ENCODE assay signal across 8 cellular contexts in genomic region chr9:70924905-70925547, GRCh38.
DNase-seq lines count a peak whose midpoint lies in the region; ATAC-seq and TF ChIP-seq lines count a peak whose summit lies in the region.

No MANE protein-coding gene starts in this region.

- DNase-seq in DMS53 treated with DMSO at 0.1 percent for 48 hours (lab: John Stamatoyannopoulos, UW; ENCODE audit: unreplicated experiment) (peak; percentile 72), NCI-H2196 (lab: John Stamatoyannopoulos, UW; ENCODE audit: unreplicated experiment) (peak; percentile 48), adrenal gland (peak; percentile 26 to 83 (median 49)), right atrium auricular region (ENCODE audit: low spot score) (no peak), gastrocnemius medialis (peak; percentile 2 to 26)
- no peak for DNase-seq in NK-92 treated with Interleukin-12 subunit alpha and Interleukin-12 subunit beta, amount 100 ng/mL, for 24 hours (lab: John Stamatoyannopoulos, UW)

- H3K36me3 ChIP-seq in adrenal gland (replicated peaks in 1 of 2) (no peaks in the 10 kb centered on the region), right atrium auricular region (no peaks in the 10 kb centered on the region), gastrocnemius medialis (no peaks in the 10 kb centered on the region)

- H3K4me1 ChIP-seq in adrenal gland (replicated peaks in 1 of 2) (peaks cover 0 to 9% of the 10 kb centered on the region in 2 donors), right atrium auricular region (peaks cover 0 to 3% of the 10 kb centered on the region in 2 donors), gastrocnemius medialis (peaks cover 0 to 4% of the 10 kb centered on the region in 2 donors)

- in situ Hi-C loops in gastrocnemius medialis (cut with MboI; ENCODE audit: low sequenced_read_pairs in 4 of 4) = no loop called here

- no peaks in the 10 kb centered on the region for H3K27me3 ChIP-seq in adrenal gland
- no peaks in the 10 kb centered on the region for H3K27me3 ChIP-seq in right atrium auricular region
- H3K27me3 ChIP-seq in gastrocnemius medialis = no peaks in the 10 kb centered on the region

- H3K4me3 ChIP-seq in adrenal gland (peak overlapping the region in 1 of 4 donors; percentile 39), right atrium auricular region (no peak overlapping the region), gastrocnemius medialis (peak overlapping the region in 1 of 4 donors; percentile 30)

- H3K27ac ChIP-seq in adrenal gland (peak overlapping the region in 2 of 5 donors; percentile 35 to 42), right atrium auricular region (peak overlapping the region in 1 of 2 donors; percentile 4), gastrocnemius medialis (no peak overlapping the region)

- 9 to 16% (median 10%) methylated on average over 9 of the region's 9 CpGs for WGBS in adrenal gland, 4 donors

- H3K9me3 ChIP-seq in adrenal gland (replicated peaks in 1 of 3) (no peaks in the 10 kb centered on the region), right atrium auricular region (no peaks in the 10 kb centered on the region), gastrocnemius medialis (no peaks in the 10 kb centered on the region)

- TF ChIP-seq POLR2A in adrenal gland (IDR thresholded peaks at IDR 0.05) = no peak
- TF ChIP-seq POLR2A in gastrocnemius medialis (IDR thresholded peaks at IDR 0.05) = no peak

- TF ChIP-seq CTCF in adrenal gland (IDR thresholded peaks at IDR 0.05) (peak; percentile 53 to 89 (median 78)), right atrium auricular region (IDR thresholded peaks at IDR 0.05) (peak; percentile 67 to 81), gastrocnemius medialis (IDR thresholded peaks at IDR 0.05 in 4 of 5, conservative IDR thresholded peaks at IDR 0.05 in 1 of 5) (peak in 4 of 5 experiments; percentile 38 to 63 (median 55))

- peak; percentile 87 for ATAC-seq in GM19043 (IDR thresholded peaks at IDR 0.05; ENCODE audit: low read depth, unreplicated experiment)
- peak; percentile 97 for ATAC-seq in HG03159 (IDR thresholded peaks at IDR 0.05; ENCODE audit: unreplicated experiment)
- peak; percentile 84 to 89 for ATAC-seq in gastrocnemius medialis

- intact Hi-C loops in adrenal gland (cut with DNase I) (loop anchor here in 1 of 2 donors (5.0 kb wide), 1 partner anchor 322 kb away; no protein-coding TSS in a partner anchor), gastrocnemius medialis (cut with DNase I; ENCODE audit: low total_unique reads) (no loop called here)

Comparison
In these comparisons a context has a peak if more than half of its experiments do, and no peak if none do; other contexts are left out.
1. DNase-seq: peak in DMS53 treated with DMSO at 0.1 percent for 48 hours (single experiment), NCI-H2196 (single experiment), adrenal gland (7 of 7) and gastrocnemius medialis (2 of 2); none in right atrium auricular region (single experiment) and NK-92 treated with Interleukin-12 subunit alpha and Interleukin-12 subunit beta, amount 100 ng/mL, for 24 hours (single experiment).
2. Peak in every context shown above with its lines, with median percentiles within 50 percentile points of each other: ATAC-seq and CTCF ChIP-seq.